18 cellular contexts compared by ENCODE assay signal in the genomic region with DNA sequence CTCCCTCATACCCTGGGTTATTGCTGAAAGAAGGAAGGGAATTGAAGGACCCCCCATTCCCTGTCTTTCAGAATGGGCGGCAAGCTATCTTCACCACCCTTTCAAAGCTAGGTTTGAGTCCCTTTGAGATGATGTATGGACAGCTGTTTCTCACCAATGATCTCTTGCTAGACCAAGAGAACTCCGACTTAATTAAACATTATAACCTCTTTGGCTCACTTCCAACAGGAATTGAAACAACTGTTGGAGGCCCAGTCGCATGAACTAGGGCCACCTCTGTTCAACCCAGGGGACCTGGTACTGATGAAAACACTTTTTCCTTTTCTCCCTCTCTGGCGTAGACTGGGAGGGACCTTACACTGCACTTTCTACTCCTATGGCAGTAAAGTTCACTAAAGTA.
"Had no signal": no experiment of that assay in that cellular context is flagged by ENCODE, and none has a peak within 500 bp of the region (broad histone marks: within the 10 kb centered on the region; RNA-seq: fewer than 3 reads in every experiment).

No MANE protein-coding gene starts in this region.

- H3K36me3 ChIP-seq: esophagus muscularis mucosa, gastrocnemius medialis, heart right ventricle, right lobe of liver, suprapubic skin, thyroid gland, uterus had no signal

- H3K27ac ChIP-seq: epithelial cell of prostate, esophagus muscularis mucosa, gastrocnemius medialis, heart right ventricle, psoas muscle, right lobe of liver, suprapubic skin, thyroid gland, uterus had no signal

- H3K9me3 ChIP-seq: gastrocnemius medialis, right lobe of liver, suprapubic skin, thyroid gland, uterus had no signal

- H3K4me3 ChIP-seq: esophagus muscularis mucosa, gastrocnemius medialis, heart right ventricle, psoas muscle, right lobe of liver, suprapubic skin, thyroid gland, uterus had no signal

- H3K27me3 ChIP-seq: esophagus muscularis mucosa, gastrocnemius medialis, heart right ventricle, right lobe of liver, thyroid gland, uterus had no signal

- FAIRE-seq: endometrium, islet of Langerhans had no signal

- H3K4me1 ChIP-seq: gastrocnemius medialis, psoas muscle, right lobe of liver, thyroid gland had no signal

- DNase-seq: effector memory CD4-positive, alpha-beta T cell; gastrocnemius medialis; kidney glomerular epithelial cell; naive thymus-derived CD4-positive, alpha-beta T cell; psoas muscle; retina; right lobe of liver; stimulated activated CD4-positive, alpha-beta T cell treated with anti-CD3 and anti-CD28 coated beads, Interleukin-4, amount 100 ng/mL, for 1 hour; uterus had no signal

- ATAC-seq: gastrocnemius medialis; heart right ventricle; naive thymus-derived CD4-positive, alpha-beta T cell; psoas muscle; right lobe of liver; stimulated activated effector memory CD8-positive, alpha-beta T cell treated with anti-CD3 and anti-CD28 coated beads, Interleukin-12 subunit alpha, Interleukin-12 subunit beta, amount 100 ng/mL, for 72 hours; stimulated activated naive CD8-positive, alpha-beta T cell treated with anti-CD3 and anti-CD28 coated beads, Interleukin-15, Interleukin-2, amounts not matched to agents 100 U/mL and 50 U/mL, for 24 hours had no signal
